8 cellular contexts compared by ENCODE assay signal in genomic region chr17:80605326-80606066, GRCh38.
A peak's percentile ranks its signal among the peaks of the same experiment; 100 is the strongest.
DNase-seq lines count a peak whose midpoint lies in the region; ATAC-seq and FAIRE-seq lines count a peak whose summit lies in the region.

No MANE protein-coding gene starts in this region.

- H3K9me3 Mint-ChIP-seq in activated naive CD4-positive, alpha-beta T cell treated with anti-CD3 and anti-CD28 coated beads, Interleukin-2, amount 10 ng/mL, durations not matched to agents 7 days and 5 days = no peaks in the 10 kb centered on the region

- FAIRE-seq in HTR-8/SVneo (lab: Jason Lieb, UNC) = no peak

- no peak overlapping the region for H3K27ac Mint-ChIP-seq in activated naive CD4-positive, alpha-beta T cell treated with anti-CD3 and anti-CD28 coated beads, Interleukin-2, amount 10 ng/mL, durations not matched to agents 7 days and 5 days

- H3K27me3 Mint-ChIP-seq in activated naive CD4-positive, alpha-beta T cell treated with anti-CD3 and anti-CD28 coated beads, Interleukin-2, amount 10 ng/mL, durations not matched to agents 7 days and 5 days = no peaks in the 10 kb centered on the region

- CTCF ChIA-PET in activated naive CD4-positive, alpha-beta T cell treated with anti-CD3 and anti-CD28 coated beads, Interleukin-2, amount 10 ng/mL, durations not matched to agents 7 days and 5 days (lab: Charles Lee) = interaction anchor here (0.6 to 1.6 kb wide), 3 partner anchors 21 to 68 kb away, joined by 3 to 6 read pairs (median 3); no protein-coding TSS in a partner anchor

- H3K36me3 Mint-ChIP-seq in activated naive CD4-positive, alpha-beta T cell treated with anti-CD3 and anti-CD28 coated beads, Interleukin-2, amount 10 ng/mL, durations not matched to agents 7 days and 5 days = peaks cover 12% of the 10 kb centered on the region

- peaks cover 4% of the 10 kb centered on the region for H3K9me3 ChIP-seq in MG63

- DNase-seq in DMS53 (lab: John Stamatoyannopoulos, UW) (peak; percentile 89), MG63 (peak; percentile 12), NCI-H1092 (lab: John Stamatoyannopoulos, UW) (no peak), activated gamma-delta T cell treated with Interleukin-2 at 50 U/mL for 16 hours (no peak), HTR-8/SVneo (ENCODE audit: insufficient read length, low spot score) (no peak)
- peak; percentile 32 for DNase-seq in activated naive CD4-positive, alpha-beta T cell treated with anti-CD3 and anti-CD28 coated beads, Interleukin-2, amount 10 ng/mL, durations not matched to agents 7 days and 5 days
- peak; percentile 28 to 76 (median 46) for DNase-seq in stimulated activated CD4-positive, alpha-beta T cell treated with anti-CD3 and anti-CD28 coated beads, Interleukin-1b, Interleukin-23, amount 100 ng/mL, for 24 hours (ENCODE audit: low read depth in 4 of 4, low spot score in 1 of 4)

- H3K4me3 ChIP-seq in MG63 = no peak overlapping the region

- peak; percentile 60 for ATAC-seq in GM21526 (IDR thresholded peaks at IDR 0.05; ENCODE audit: low FRiP score, unreplicated experiment)

- H3K36me3 ChIP-seq in MG63 = peaks cover 6% of the 10 kb centered on the region

- peaks cover 61% of the 10 kb centered on the region for H3K4me1 Mint-ChIP-seq in activated naive CD4-positive, alpha-beta T cell treated with anti-CD3 and anti-CD28 coated beads, Interleukin-2, amount 10 ng/mL, durations not matched to agents 7 days and 5 days

- no peak overlapping the region for H3K4me3 Mint-ChIP-seq in activated naive CD4-positive, alpha-beta T cell treated with anti-CD3 and anti-CD28 coated beads, Interleukin-2, amount 10 ng/mL, durations not matched to agents 7 days and 5 days

- H3K27me3 ChIP-seq in MG63 = no peaks in the 10 kb centered on the region

Comparison
In these comparisons a context has a peak if more than half of its experiments do, and no peak if none do; other contexts are left out.
1. DNase-seq: peak in DMS53 (single experiment), MG63 (single experiment), activated naive CD4-positive, alpha-beta T cell treated with anti-CD3 and anti-CD28 coated beads, Interleukin-2, amount 10 ng/mL, durations not matched to agents 7 days and 5 days (single experiment) and stimulated activated CD4-positive, alpha-beta T cell treated with anti-CD3 and anti-CD28 coated beads, Interleukin-1b, Interleukin-23, amount 100 ng/mL, for 24 hours (4 of 4); none in NCI-H1092 (single experiment), activated gamma-delta T cell treated with Interleukin-2 at 50 U/mL for 16 hours (single experiment) and HTR-8/SVneo (single experiment).